ENCODE assay signal across 25 cellular contexts in genomic region chr1:37189111-37189510, GRCh38.
A peak's percentile ranks its signal among the peaks of the same experiment; 100 is the strongest.
DNase-seq lines count a peak whose midpoint lies in the region; TF ChIP-seq lines count a peak whose summit lies in the region.
"Had no signal": no experiment of that assay in that cellular context is flagged by ENCODE, and none has a peak within 500 bp of the region (broad histone marks: within the 10 kb centered on the region; RNA-seq: fewer than 3 reads in every experiment).

No MANE protein-coding gene starts in this region.

- H2BK15ac ChIP-seq in mesendoderm (replicated peaks; ENCODE audit: low read depth), result no peak overlapping the region

- H3K79me1 ChIP-seq in mesendoderm (ENCODE audit: low read length), result no peaks in the 10 kb centered on the region

- CTCF ChIA-PET in A673 (lab: Charles Lee), result no interaction called here

- H4K8ac ChIP-seq in mesendoderm (ENCODE audit: low read depth, low read length), result no peak overlapping the region

- TF ChIP-seq CTCF in A673 (conservative IDR thresholded peaks at IDR 0.05; ENCODE audit: low read depth, low read length) (no peak), sigmoid colon (IDR thresholded peaks at IDR 0.05) (no peak)

- H3K4me1 ChIP-seq in mesendoderm (ENCODE audit: control insufficient read depth, low read depth, low read length) (peaks cover 9% of the 10 kb centered on the region), A673 (ENCODE audit: insufficient read depth, low read length, poor library complexity, severe bottlenecking) (no peaks in the 10 kb centered on the region), sigmoid colon (no peaks in the 10 kb centered on the region)
- H3K4me1 ChIP-seq: Caco-2, gastrocnemius medialis, tibial artery had no signal

- peak overlapping the region; percentile 52 for H3K23ac ChIP-seq in mesendoderm (ENCODE audit: low read length)

- peak; percentile 3 for DNase-seq in NCI-H748 (lab: John Stamatoyannopoulos, UW; ENCODE audit: unreplicated experiment)
- DNase-seq in NCI-H748 treated with DMSO at 0.1 percent for 48 hours (lab: John Stamatoyannopoulos, UW), result no peak
- peak; percentile 21 for DNase-seq in NCI-H1092 (lab: John Stamatoyannopoulos, UW)
- peak; percentile 34 for DNase-seq in NCI-H2171 treated with DMSO at 0.1 percent for 48 hours (lab: John Stamatoyannopoulos, UW)
- DNase-seq in mesendoderm, result no peak
- no peak for DNase-seq in A673 (ENCODE audit: low spot score)
- no peak for DNase-seq in sigmoid colon
- DNase-seq: activated B cell treated with CpG ODN at 0.5 μM for 24 hours; activated CD4-positive, alpha-beta T cell treated with anti-CD3 and anti-CD28 coated beads, Interleukin-2, amount 50 U/mL, for 4 hours; activated naive CD4-positive, alpha-beta T cell; activated T-cell treated with anti-CD3 and anti-CD28 coated beads, Interleukin-2, amount 50 U/mL, for 72 hours; C1 segment of cervical spinal cord; Caco-2; central memory CD4-positive, alpha-beta T cell; EL; gastrocnemius medialis; left cardiac atrium; mammary epithelial cell; NCI-H1694; nephron progenitor cell; stimulated activated naive CD8-positive, alpha-beta T cell treated with anti-CD3 and anti-CD28 coated beads, Interleukin-15, amount 100 ng/mL, for 72 hours; tibial artery had no signal

- H3K27me3 ChIP-seq in mesendoderm (ENCODE audit: insufficient read depth, low read length, poor library complexity), result no peaks in the 10 kb centered on the region
- peaks cover 13% of the 10 kb centered on the region for H3K27me3 ChIP-seq in A673 (replicated peaks; ENCODE audit: insufficient read depth, low read depth, low read length, poor library complexity)
- H3K27me3 ChIP-seq in sigmoid colon, result no peaks in the 10 kb centered on the region

- peak overlapping the region; percentile 33 for H2BK5ac ChIP-seq in mesendoderm (ENCODE audit: low read length)

- H3K9ac ChIP-seq in mesendoderm (ENCODE audit: low read length), result no peak overlapping the region

- H3K4ac ChIP-seq in mesendoderm (ENCODE audit: low read depth, low read length), result peak overlapping the region; percentile 79

- peak overlapping the region; percentile 9 for H3K18ac ChIP-seq in mesendoderm (ENCODE audit: low read length)

- H3K79me2 ChIP-seq in mesendoderm (ENCODE audit: control insufficient read depth, insufficient read depth, low read length), result no peaks in the 10 kb centered on the region

- H3K4me2 ChIP-seq in mesendoderm (ENCODE audit: low read length), result no peak overlapping the region

- TF ChIP-seq EP300 in sigmoid colon (IDR thresholded peaks at IDR 0.05), result no peak

- H3K9me3 ChIP-seq in A673 (ENCODE audit: low read depth, low read length, poor library complexity, severe bottlenecking) (no peaks in the 10 kb centered on the region), sigmoid colon (peaks cover 0 to 6% (median 0%) of the 10 kb centered on the region in 4 donors)
- H3K9me3 ChIP-seq: Caco-2, gastrocnemius medialis, tibial artery had no signal

- H3K56ac ChIP-seq in mesendoderm (ENCODE audit: low read length), result no peak overlapping the region

- H4K5ac ChIP-seq in mesendoderm (ENCODE audit: low read length), result no peak overlapping the region

- H3K36me3 ChIP-seq in mesendoderm (ENCODE audit: control insufficient read depth, insufficient read depth, low read length), result no peaks in the 10 kb centered on the region
- H3K36me3 ChIP-seq in A673 (ENCODE audit: insufficient read depth, low read length, poor library complexity, severe bottlenecking), result no peaks in the 10 kb centered on the region
- H3K36me3 ChIP-seq in sigmoid colon, result no peaks in the 10 kb centered on the region
- H3K36me3 ChIP-seq: gastrocnemius medialis, tibial artery had no signal

- no peak overlapping the region for H3K27ac ChIP-seq in mesendoderm (ENCODE audit: low read depth, low read length)
- no peak overlapping the region for H3K27ac ChIP-seq in A673 (ENCODE audit: low read depth, low read length, poor library complexity, severe bottlenecking)
- no peak overlapping the region for H3K27ac ChIP-seq in sigmoid colon
- H3K27ac ChIP-seq: gastrocnemius medialis, skin epidermis, tibial artery had no signal

- no peak for TF ChIP-seq POLR2A in sigmoid colon (IDR thresholded peaks at IDR 0.05)

- POLR2A ChIA-PET in A673 (lab: Charles Lee; ENCODE audit: low non-redundant PET), result no interaction called here

- H2BK120ac ChIP-seq in mesendoderm (ENCODE audit: low read depth, low read length), result peak overlapping the region; percentile 90

- no TSS peak for BruUV-seq in A673 (replicated peaks; lab: Mats Ljungman, UMichigan)

- H2AK5ac ChIP-seq in mesendoderm (ENCODE audit: low read length), result peak overlapping the region; percentile 60

- H3K4me3 ChIP-seq in mesendoderm (ENCODE audit: low read length), result no peak overlapping the region
- no peak overlapping the region for H3K4me3 ChIP-seq in A673 (ENCODE audit: low read depth, low read length, poor library complexity, severe bottlenecking)
- H3K4me3 ChIP-seq in sigmoid colon, result no peak overlapping the region
- H3K4me3 ChIP-seq: gastrocnemius medialis, GM12878, K562, skin epidermis, tibial artery had no signal

- no CpG with 5 or more reads among the region's 3 CpGs for WGBS in mesendoderm (ENCODE audit: extremely low coverage, insufficient coverage, low lambda C conversion rate)
- WGBS in sigmoid colon, 2 donors, result 10 to 24% methylated on average over 3 of the region's 3 CpGs

- intact Hi-C loops in A673 (cut with micrococcal nuclease; ENCODE audit: unreplicated experiment), result no loop called here
- intact Hi-C loops in sigmoid colon (cut with DNase I), result no loop called here

Comparison
In these comparisons a context has a peak if more than half of its experiments do, and no peak if none do; other contexts are left out.
1. DNase-seq: peak in NCI-H748 (single experiment), NCI-H1092 (single experiment) and NCI-H2171 treated with DMSO at 0.1 percent for 48 hours (single experiment); none in NCI-H748 treated with DMSO at 0.1 percent for 48 hours (single experiment), mesendoderm (single experiment), A673 (single experiment) and sigmoid colon (single experiment).